Comparison of ENCODE assay signal across 16 cellular contexts in the genomic region with DNA sequence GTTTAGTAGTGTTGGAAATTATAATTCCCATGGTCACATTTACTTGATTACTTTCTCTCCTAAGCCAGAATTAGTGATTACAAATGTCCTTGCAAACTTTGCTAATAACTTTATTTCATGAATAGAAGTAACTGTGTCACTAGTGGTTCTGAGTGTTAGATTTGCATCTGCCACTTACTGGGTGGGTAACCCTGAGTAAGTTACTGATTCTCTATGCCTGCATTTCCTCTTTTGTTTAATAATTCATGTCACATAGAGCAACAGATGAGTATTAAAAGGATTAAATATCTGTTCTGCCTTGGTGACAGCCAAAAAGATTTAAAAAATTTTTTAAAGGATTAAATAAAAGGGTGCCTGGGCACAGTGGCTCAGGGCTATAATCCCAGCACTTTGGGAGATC.
DNase-seq lines count a peak whose midpoint lies in the region; ATAC-seq and TF ChIP-seq lines count a peak whose summit lies in the region.
"Had no signal": no experiment of that assay in that cellular context is flagged by ENCODE, and none has a peak within 500 bp of the region (broad histone marks: within the 10 kb centered on the region; RNA-seq: fewer than 3 reads in every experiment).

No MANE protein-coding gene starts in this region.

- TF ChIP-seq POLR2A in gastrocnemius medialis (IDR thresholded peaks at IDR 0.05) (no peak), esophagus muscularis mucosa (IDR thresholded peaks at IDR 0.05; ENCODE audit: low read depth) (no peak)

- H3K4me2 ChIP-seq in OCI-LY3 (ENCODE audit: low read length), result peak overlapping the region; percentile 48

- intact Hi-C loops in gastrocnemius medialis (cut with DNase I; ENCODE audit: low total_unique reads), result no loop called here
- intact Hi-C loops in esophagus muscularis mucosa (cut with DNase I), result no loop called here

- H3K36me3 ChIP-seq in OCI-LY3 (replicated peaks; ENCODE audit: low read depth, low read length) (no peaks in the 10 kb centered on the region), gastrocnemius medialis (no peaks in the 10 kb centered on the region), esophagus muscularis mucosa (no peaks in the 10 kb centered on the region)
- H3K36me3 ChIP-seq: BE2C had no signal

- TF ChIP-seq EP300 in esophagus muscularis mucosa (IDR thresholded peaks at IDR 0.05), result no peak

- peak overlapping the region; percentile 20 for H3K4me3 ChIP-seq in OCI-LY3 (ENCODE audit: low read length)
- H3K4me3 ChIP-seq in gastrocnemius medialis, result no peak overlapping the region
- no peak overlapping the region for H3K4me3 ChIP-seq in esophagus muscularis mucosa
- H3K4me3 ChIP-seq: GM23248 had no signal

- peak overlapping the region; percentile 2; the same call in 1 of the 2 replicates for H3K27ac ChIP-seq in OCI-LY3 (ENCODE audit: low read length)
- H3K27ac ChIP-seq in gastrocnemius medialis, result peak overlapping the region in 3 of 4 donors; percentile 77 to 84 (median 84)
- H3K27ac ChIP-seq in esophagus muscularis mucosa (replicated peaks in 1 of 4), result no peak overlapping the region
- H3K27ac ChIP-seq: C4-2B, GM23248 had no signal

- no peak for DNase-seq in gastrocnemius medialis
- DNase-seq in esophagus muscularis mucosa (ENCODE audit: extremely low spot score), result no peak
- DNase-seq in NCI-H2171 treated with DMSO at 0.1 percent for 48 hours (lab: John Stamatoyannopoulos, UW), result no peak
- no peak for DNase-seq in NCI-H2029 treated with DMSO at 0.1 percent for 48 hours (lab: John Stamatoyannopoulos, UW)
- DNase-seq: BE2C; CD4-positive, alpha-beta memory T cell; COR-L47; DND-41; GDM1; GM23248; KG1 had no signal

- TF ChIP-seq CTCF in OCI-LY3 (IDR thresholded peaks at IDR 0.05; ENCODE audit: low read depth, low read length), result no peak
- TF ChIP-seq CTCF in gastrocnemius medialis (IDR thresholded peaks at IDR 0.05 in 4 of 5, conservative IDR thresholded peaks at IDR 0.05 in 1 of 5), result no peak
- no peak for TF ChIP-seq CTCF in esophagus muscularis mucosa (IDR thresholded peaks at IDR 0.05)

- ATAC-seq in GM18858 (IDR thresholded peaks at IDR 0.05; ENCODE audit: unreplicated experiment) (peak; percentile 44), HG03175 (IDR thresholded peaks at IDR 0.05; ENCODE audit: unreplicated experiment) (peak; percentile 81), gastrocnemius medialis (no peak)
- ATAC-seq: HCT116 had no signal

- H2AFZ ChIP-seq in OCI-LY3 (ENCODE audit: low read depth, low read length), result no peak overlapping the region
- H2AFZ ChIP-seq: GM23248 had no signal

- H3K9me3 ChIP-seq in OCI-LY3 (ENCODE audit: insufficient read depth, low read length) (no peaks in the 10 kb centered on the region), gastrocnemius medialis (no peaks in the 10 kb centered on the region), esophagus muscularis mucosa (no peaks in the 10 kb centered on the region)
- H3K9me3 ChIP-seq: BE2C had no signal

- H4K20me1 ChIP-seq in OCI-LY3 (ENCODE audit: insufficient read depth, low read length), result no peaks in the 10 kb centered on the region

- no peak overlapping the region; the same call in 1 of the 2 replicates for H3K9ac ChIP-seq in OCI-LY3 (ENCODE audit: low read length)
- H3K9ac ChIP-seq: GM23248 had no signal

- no peaks in the 10 kb centered on the region for H3K79me2 ChIP-seq in OCI-LY3 (ENCODE audit: low read length)

- peaks cover 54% of the 10 kb centered on the region for H3K4me1 ChIP-seq in OCI-LY3 (ENCODE audit: low read length)
- peaks cover 37 to 40% of the 10 kb centered on the region in 2 donors for H3K4me1 ChIP-seq in gastrocnemius medialis
- H3K4me1 ChIP-seq in esophagus muscularis mucosa, result peaks cover 18 to 61% (median 54%) of the 10 kb centered on the region in 4 donors
- H3K4me1 ChIP-seq: BE2C had no signal

- in situ Hi-C loops in gastrocnemius medialis (cut with MboI; ENCODE audit: low sequenced_read_pairs in 4 of 4), result loop anchor here in 1 of 4 donors (25.0 kb wide), 1 partner anchor 609 kb away; no protein-coding TSS in a partner anchor

- H3K27me3 ChIP-seq in OCI-LY3 (ENCODE audit: low read depth, low read length) (no peaks in the 10 kb centered on the region), gastrocnemius medialis (no peaks in the 10 kb centered on the region), esophagus muscularis mucosa (no peaks in the 10 kb centered on the region)
- H3K27me3 ChIP-seq: BE2C had no signal

Comparison
In these comparisons a context has a peak if more than half of its experiments do, and no peak if none do; other contexts are left out.
1. ATAC-seq: peak in GM18858 (single experiment) and HG03175 (single experiment); none in gastrocnemius medialis (0 of 2).
2. H3K27ac ChIP-seq: peak in OCI-LY3 (single experiment) and gastrocnemius medialis (3 of 4); none in esophagus muscularis mucosa (0 of 4).